ENCODE assay signal across 1 cellular context in the genomic region with DNA sequence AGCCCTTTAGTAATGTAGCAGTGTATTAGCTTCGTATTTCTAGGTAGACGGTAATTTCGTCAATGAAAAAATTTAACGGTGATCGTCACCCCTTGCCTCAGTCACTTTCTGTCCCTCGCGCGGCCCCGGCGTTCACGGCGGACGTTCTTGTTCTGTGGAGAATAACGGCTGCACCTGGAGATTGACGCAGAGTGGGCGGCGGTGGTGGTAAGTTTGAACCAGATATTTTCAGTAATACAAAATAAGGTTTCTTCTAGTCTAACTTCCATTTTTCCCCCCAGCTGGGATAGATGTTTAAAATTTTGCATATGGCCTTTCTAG.
TF ChIP-seq lines count a peak whose summit lies in the region.

No MANE protein-coding gene starts in this region.

TF ChIP-seq in HEK293, 187 proteins besides CTCF, POLR2A, EP300 and RAD21 (continued from another document):
- TF ChIP-seq, protein P1, sequence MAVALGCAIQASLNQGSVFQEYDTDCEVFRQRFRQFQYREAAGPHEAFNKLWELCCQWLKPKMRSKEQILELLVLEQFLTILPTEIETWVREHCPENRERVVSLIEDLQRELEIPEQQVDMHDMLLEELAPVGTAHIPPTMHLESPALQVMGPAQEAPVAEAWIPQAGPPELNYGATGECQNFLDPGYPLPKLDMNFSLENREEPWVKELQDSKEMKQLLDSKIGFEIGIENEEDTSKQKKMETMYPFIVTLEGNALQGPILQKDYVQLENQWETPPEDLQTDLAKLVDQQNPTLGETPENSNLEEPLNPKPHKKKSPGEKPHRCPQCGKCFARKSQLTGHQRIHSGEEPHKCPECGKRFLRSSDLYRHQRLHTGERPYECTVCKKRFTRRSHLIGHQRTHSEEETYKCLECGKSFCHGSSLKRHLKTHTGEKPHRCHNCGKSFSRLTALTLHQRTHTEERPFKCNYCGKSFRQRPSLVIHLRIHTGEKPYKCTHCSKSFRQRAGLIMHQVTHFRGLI (tag by site-specific recombination; IDR thresholded peaks at IDR 0.05), result no peak; the same call in 1 of the 2 replicates
- no peak for TF ChIP-seq ZFP3 (tag by site-specific recombination; IDR thresholded peaks at IDR 0.05; ENCODE audit: low read depth)
- TF ChIP-seq ZNF114 (tag by site-specific recombination; IDR thresholded peaks at IDR 0.05), result no peak
- TF ChIP-seq, protein P2, sequence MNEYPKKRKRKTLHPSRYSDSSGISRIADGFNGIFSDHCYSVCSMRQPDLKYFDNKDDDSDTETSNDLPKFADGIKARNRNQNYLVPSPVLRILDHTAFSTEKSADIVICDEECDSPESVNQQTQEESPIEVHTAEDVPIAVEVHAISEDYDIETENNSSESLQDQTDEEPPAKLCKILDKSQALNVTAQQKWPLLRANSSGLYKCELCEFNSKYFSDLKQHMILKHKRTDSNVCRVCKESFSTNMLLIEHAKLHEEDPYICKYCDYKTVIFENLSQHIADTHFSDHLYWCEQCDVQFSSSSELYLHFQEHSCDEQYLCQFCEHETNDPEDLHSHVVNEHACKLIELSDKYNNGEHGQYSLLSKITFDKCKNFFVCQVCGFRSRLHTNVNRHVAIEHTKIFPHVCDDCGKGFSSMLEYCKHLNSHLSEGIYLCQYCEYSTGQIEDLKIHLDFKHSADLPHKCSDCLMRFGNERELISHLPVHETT (tag by site-specific recombination; IDR thresholded peaks at IDR 0.05), result 0 out of 2 replicates have a peak, but pooled peaks have one; percentile 48
- no peak for TF ChIP-seq ZNF2 (tag by site-specific recombination; IDR thresholded peaks at IDR 0.05)
- 0 out of 2 replicates have a peak, but pooled peaks have one; percentile 18 for TF ChIP-seq ZNF501 (tag by site-specific recombination; IDR thresholded peaks at IDR 0.05)
